In the genomic region with DNA sequence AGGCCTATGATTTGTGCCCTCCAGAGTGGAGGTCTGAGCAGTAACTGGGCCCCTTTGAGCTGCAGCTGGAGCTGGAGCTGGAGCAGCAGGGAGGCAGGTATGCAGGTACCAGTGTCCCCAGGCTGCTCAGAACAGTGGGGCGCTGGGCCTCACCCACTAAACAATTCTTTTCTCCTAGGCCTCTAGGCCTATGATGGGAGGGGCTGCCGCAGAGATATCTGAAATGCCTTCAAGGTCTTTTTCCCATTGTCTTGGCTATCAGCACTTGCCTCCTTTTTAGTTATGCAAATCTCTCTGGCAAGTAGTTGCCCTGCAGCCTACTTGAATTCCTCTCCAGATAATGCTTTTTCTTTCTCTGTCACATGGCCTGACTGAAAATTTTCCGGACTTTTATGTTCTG, we compare ENCODE assay signal across 20 cellular contexts.
DNase-seq lines count a peak whose midpoint lies in the region; ATAC-seq, FAIRE-seq and TF ChIP-seq lines count a peak whose summit lies in the region.
"Had no signal": no experiment of that assay in that cellular context is flagged by ENCODE, and none has a peak within 500 bp of the region (broad histone marks: within the 10 kb centered on the region; RNA-seq: fewer than 3 reads in every experiment).

No MANE protein-coding gene starts in this region.

- no peaks in the 10 kb centered on the region for H3K79me2 ChIP-seq in H1 (ENCODE audit: control insufficient read depth in 1 of 2, insufficient read depth in 2 of 2, low read length in 2 of 2)
- no peaks in the 10 kb centered on the region for H3K79me2 ChIP-seq in trophoblast cell (ENCODE audit: control insufficient read depth, insufficient read depth, low read length, poor library complexity)

- H4K91ac ChIP-seq in H1 (replicated peaks; ENCODE audit: insufficient read length, low read length) = no peak overlapping the region
- H4K91ac ChIP-seq in trophoblast cell (ENCODE audit: low read depth, low read length) = no peak overlapping the region

- POLR2A ChIA-PET in H1 (lab: Charles Lee; ENCODE audit: partially characterized antibody) = interaction anchor here (0.6 to 1.2 kb wide), 2 partner anchors 9 to 218 kb away, joined by 3 to 4 read pairs; no protein-coding TSS in a partner anchor
- POLR2A ChIA-PET in activated CD8-positive, alpha-beta T cell treated with anti-CD3 and anti-CD28 coated beads, Interleukin-2, amount 10 ng/mL, durations not matched to agents 7 days and 5 days (lab: Charles Lee) = no interaction called here

- no peak overlapping the region for H2BK15ac ChIP-seq in H1 (ENCODE audit: low read length)

- H4K8ac ChIP-seq in H1 (ENCODE audit: extremely low read depth, insufficient read depth, low read length) (no peak overlapping the region), trophoblast cell (ENCODE audit: low read depth, low read length) (no peak overlapping the region)

- TF ChIP-seq EP300 in H1 (IDR thresholded peaks at IDR 0.05; ENCODE audit: borderline replicate concordance in 1 of 2, low read depth in 2 of 2, low read length in 2 of 2) = no peak

- H2BK5ac ChIP-seq in H1 (ENCODE audit: low read depth, low read length) (peak overlapping the region; percentile 68; the same call in 1 of the 2 replicates), trophoblast cell (ENCODE audit: low read depth, low read length, poor library complexity) (no peak overlapping the region)

- no peak for TF ChIP-seq RAD21 in H1 (IDR thresholded peaks at IDR 0.05 in 1 of 2, conservative IDR thresholded peaks at IDR 0.05 in 1 of 2; ENCODE audit: low read depth in 2 of 2, low read length in 2 of 2)

- H3K4me3 ChIP-seq in H7 (ENCODE audit: insufficient read depth, low read depth, low read length) (no peak overlapping the region), HUES6 (ENCODE audit: low read depth, low read length) (no peak overlapping the region), H1 (ENCODE audit: extremely low read depth in 1 of 4, insufficient read depth in 2 of 4, low read depth in 3 of 4, low read length in 4 of 4) (no peak overlapping the region), iPS DF 6.9 (ENCODE audit: low read length) (no peak overlapping the region), trophoblast cell (ENCODE audit: low read depth, low read length) (no peak overlapping the region)
- H3K4me3 ChIP-seq: A549 had no signal

- no peak overlapping the region for H2AFZ ChIP-seq in H1 (ENCODE audit: low read length)
- no peak overlapping the region for H2AFZ ChIP-seq in trophoblast cell (ENCODE audit: insufficient read depth, low read length, poor library complexity)

- H3K4me1 ChIP-seq in HUES6 (ENCODE audit: control insufficient read depth, insufficient read depth, low read length) (0 out of 2 replicates have a peak, but pooled peaks cover 4% of the 10 kb centered on the region), H1 (replicated peaks in 1 of 4; ENCODE audit: control insufficient read depth in 3 of 4, insufficient read depth in 4 of 4, low read length in 3 of 4) (no peaks in the 10 kb centered on the region), iPS DF 6.9 (ENCODE audit: control insufficient read depth, insufficient read depth, low read length) (no peaks in the 10 kb centered on the region), trophoblast cell (ENCODE audit: control insufficient read depth in 1 of 2, insufficient read depth in 2 of 2, low read length in 2 of 2) (no peaks in the 10 kb centered on the region)
- H3K4me1 ChIP-seq: A549, BE2C had no signal

- DNase-seq in H7 (peak; percentile 13), H1 (ENCODE audit: low read depth in 1 of 2, low spot score in 2 of 2) (peak in 1 of 2 experiments; percentile 34), iPS DF 6.9 (ENCODE audit: low read depth, low spot score) (peak; percentile 18), trophoblast cell (no peak)
- no peak for DNase-seq in activated CD8-positive, alpha-beta T cell treated with anti-CD3 and anti-CD28 coated beads, Interleukin-2, amount 10 ng/mL, durations not matched to agents 7 days and 5 days
- DNase-seq: BE2C; CD4-positive, alpha-beta memory T cell; DMS153; DMS79 treated with DMSO at 0.1 percent for 48 hours; EL; GDM1; HCEC 1CT; HFFc6 had no signal

- H3K14ac ChIP-seq in H1 (ENCODE audit: insufficient read length) = no peak overlapping the region
- no peak overlapping the region for H3K14ac ChIP-seq in trophoblast cell (ENCODE audit: low read length)

- H4K12ac ChIP-seq in trophoblast cell (ENCODE audit: low read depth, low read length) = no peak overlapping the region

- no peak for FAIRE-seq in H1 (lab: Jason Lieb, UNC)
- FAIRE-seq: A549, GM12892, HepG2 had no signal

- ATAC-seq in HG03045 (IDR thresholded peaks at IDR 0.05; ENCODE audit: unreplicated experiment) (no peak), GM18907 (IDR thresholded peaks at IDR 0.05; ENCODE audit: unreplicated experiment) (no peak)
- ATAC-seq in activated CD8-positive, alpha-beta T cell treated with anti-CD3 and anti-CD28 coated beads, Interleukin-2, amount 10 ng/mL, durations not matched to agents 7 days and 5 days = no peak
- ATAC-seq: A549, HepG2 had no signal

- no peak overlapping the region for H3K23ac ChIP-seq in H1 (ENCODE audit: insufficient read length)
- H3K23ac ChIP-seq in trophoblast cell (ENCODE audit: low read length) = no peak overlapping the region

- no peaks in the 10 kb centered on the region for H3K9me3 Mint-ChIP-seq in activated CD8-positive, alpha-beta T cell treated with anti-CD3 and anti-CD28 coated beads, Interleukin-2, amount 10 ng/mL, durations not matched to agents 7 days and 5 days (ENCODE audit: insufficient read depth)
- H3K9me3 Mint-ChIP-seq: HFFc6 had no signal

- H3K27me3 ChIP-seq in H7 (ENCODE audit: control insufficient read depth, insufficient read depth, low read length) = no peaks in the 10 kb centered on the region
- no peaks in the 10 kb centered on the region for H3K27me3 ChIP-seq in HUES6 (ENCODE audit: control insufficient read depth, insufficient read depth, low read length)
- H3K27me3 ChIP-seq in H1 (replicated peaks in 1 of 4; ENCODE audit: control insufficient read depth in 3 of 4, extremely low read depth in 1 of 4, insufficient read depth in 3 of 4, low read length in 3 of 4) = no peaks in the 10 kb centered on the region
- no peaks in the 10 kb centered on the region for H3K27me3 ChIP-seq in iPS DF 6.9 (ENCODE audit: control insufficient read depth, insufficient read depth, low read length)
- H3K27me3 ChIP-seq in trophoblast cell (ENCODE audit: insufficient read depth, low read length) = no peaks in the 10 kb centered on the region
- H3K27me3 ChIP-seq: BE2C had no signal

- H3K23me2 ChIP-seq in H1 (ENCODE audit: low read depth, low read length) = no peaks in the 10 kb centered on the region

- H3K79me1 ChIP-seq in H1 (ENCODE audit: low read depth, low read length) (no peaks in the 10 kb centered on the region), trophoblast cell (ENCODE audit: low read length) (no peaks in the 10 kb centered on the region)

- no peak overlapping the region for H2BK120ac ChIP-seq in H1 (replicated peaks; ENCODE audit: low read depth, low read length)
- H2BK120ac ChIP-seq in trophoblast cell (ENCODE audit: insufficient read depth, low read length, poor library complexity) = no peak overlapping the region

- no peak overlapping the region for H3K27ac Mint-ChIP-seq in activated CD8-positive, alpha-beta T cell treated with anti-CD3 and anti-CD28 coated beads, Interleukin-2, amount 10 ng/mL, durations not matched to agents 7 days and 5 days
- H3K27ac Mint-ChIP-seq: CD4-positive, alpha-beta memory T cell; HFFc6 had no signal

- no peak overlapping the region for H3K56ac ChIP-seq in H1 (replicated peaks; ENCODE audit: insufficient read length, low read depth, low read length)

- CTCF ChIA-PET in H1 (lab: Charles Lee; ENCODE audit: partially characterized antibody) = no interaction called here
- CTCF ChIA-PET in activated CD8-positive, alpha-beta T cell treated with anti-CD3 and anti-CD28 coated beads, Interleukin-2, amount 10 ng/mL, durations not matched to agents 7 days and 5 days (lab: Charles Lee) = interaction anchor here (1.3 kb wide), 1 partner anchor 356 kb away, joined by 3 read pairs; no protein-coding TSS in a partner anchor

- no peak overlapping the region for H2BK20ac ChIP-seq in H1 (ENCODE audit: low read length)

- H3K36me3 Mint-ChIP-seq in activated CD8-positive, alpha-beta T cell treated with anti-CD3 and anti-CD28 coated beads, Interleukin-2, amount 10 ng/mL, durations not matched to agents 7 days and 5 days (ENCODE audit: low read depth) = no peaks in the 10 kb centered on the region
- H3K36me3 Mint-ChIP-seq: CD4-positive, alpha-beta memory T cell had no signal

- H3K18ac ChIP-seq in H1 (ENCODE audit: extremely low read depth, low read length) = no peak overlapping the region
- no peak overlapping the region for H3K18ac ChIP-seq in trophoblast cell (ENCODE audit: low read length)

- no peaks in the 10 kb centered on the region for H3K36me3 ChIP-seq in H7 (replicated peaks; ENCODE audit: control insufficient read depth, insufficient read depth, low read length)
- H3K36me3 ChIP-seq in HUES6 (ENCODE audit: control insufficient read depth, insufficient read depth, low read length) = no peaks in the 10 kb centered on the region
- no peaks in the 10 kb centered on the region; a peak in 2 of 8 replicates for H3K36me3 ChIP-seq in H1 (ENCODE audit: control insufficient read depth in 2 of 4, insufficient read depth in 4 of 4, low read length in 3 of 4)
- no peaks in the 10 kb centered on the region for H3K36me3 ChIP-seq in iPS DF 6.9 (ENCODE audit: control insufficient read depth, insufficient read depth, low read length)
- H3K36me3 ChIP-seq in trophoblast cell (ENCODE audit: control insufficient read depth in 1 of 2, insufficient read depth in 2 of 2, low read length in 2 of 2) = no peaks in the 10 kb centered on the region
- H3K36me3 ChIP-seq: BE2C had no signal

- peaks cover 30% of the 10 kb centered on the region for H3K9me3 ChIP-seq in HUES6 (ENCODE audit: control insufficient read depth, insufficient read depth, low read depth, low read length)
- H3K9me3 ChIP-seq in H1 (ENCODE audit: insufficient read depth in 2 of 2, low read depth in 1 of 2, low read length in 1 of 2) = peaks cover 16 to 18% of the 10 kb centered on the region in 2 experiments; a peak in 3 of 4 replicates
- no peaks in the 10 kb centered on the region for H3K9me3 ChIP-seq in iPS DF 6.9 (ENCODE audit: control insufficient read depth, insufficient read depth, low read length)
- H3K9me3 ChIP-seq in trophoblast cell (ENCODE audit: insufficient read depth, low read depth, low read length) = peaks cover 5% of the 10 kb centered on the region
- H3K9me3 ChIP-seq: A549, BE2C had no signal

- no peak overlapping the region for H4K5ac ChIP-seq in H1 (ENCODE audit: insufficient read length, low read depth, low read length)

- H3K27ac ChIP-seq in HUES6 (ENCODE audit: low read depth, low read length) (peak overlapping the region; percentile 77), H1 (ENCODE audit: low read depth, low read length) (no peak overlapping the region), iPS DF 6.9 (ENCODE audit: low read length) (no peak overlapping the region), trophoblast cell (ENCODE audit: low read depth, low read length) (no peak overlapping the region)
- H3K27ac ChIP-seq: A549, C4-2B had no signal

- no peaks in the 10 kb centered on the region for H3K4me1 Mint-ChIP-seq in activated CD8-positive, alpha-beta T cell treated with anti-CD3 and anti-CD28 coated beads, Interleukin-2, amount 10 ng/mL, durations not matched to agents 7 days and 5 days (ENCODE audit: low read depth)
- H3K4me1 Mint-ChIP-seq: CD4-positive, alpha-beta memory T cell had no signal

- TF ChIP-seq CTCF in H1 (IDR thresholded peaks at IDR 0.05; ENCODE audit: control extremely low read depth in 1 of 3, insufficient read depth in 1 of 3, low read depth in 1 of 3, low read length in 3 of 3) = no peak

- H2AK5ac ChIP-seq in H1 (ENCODE audit: low read depth, low read length) (no peak overlapping the region), trophoblast cell (ENCODE audit: low read length) (no peak overlapping the region)

- TF ChIP-seq POLR2A in H1 (IDR thresholded peaks at IDR 0.05; ENCODE audit: control extremely low read depth in 1 of 2, low read depth in 2 of 2, low read length in 2 of 2) = no peak

- H3K4ac ChIP-seq in H1 (replicated peaks; ENCODE audit: insufficient read length, low read depth, low read length) (no peak overlapping the region), trophoblast cell (ENCODE audit: low read depth, low read length) (no peak overlapping the region)

- no peak overlapping the region for H3K4me3 Mint-ChIP-seq in activated CD8-positive, alpha-beta T cell treated with anti-CD3 and anti-CD28 coated beads, Interleukin-2, amount 10 ng/mL, durations not matched to agents 7 days and 5 days
- H3K4me3 Mint-ChIP-seq: CD4-positive, alpha-beta memory T cell; HFFc6 had no signal

- no peak overlapping the region for H3K4me2 ChIP-seq in H1 (ENCODE audit: insufficient read depth in 1 of 2, low read depth in 2 of 2, low read length in 2 of 2)
- H3K4me2 ChIP-seq in trophoblast cell (ENCODE audit: low read length) = no peak overlapping the region
- H3K4me2 ChIP-seq: A549 had no signal

- H3K9ac ChIP-seq in HUES6 (ENCODE audit: low read length) (peak overlapping the region; percentile 24), H1 (replicated peaks in 1 of 4; ENCODE audit: extremely low read depth in 1 of 4, low read depth in 3 of 4, low read length in 3 of 4) (no peak overlapping the region), trophoblast cell (ENCODE audit: low read length) (no peak overlapping the region)

- WGBS in H1 (ENCODE audit: extremely low coverage in 1 of 2, insufficient coverage in 1 of 2, insufficient read length in 1 of 2, insufficient replicate concordance in 2 of 2, low coverage in 1 of 2, low lambda C conversion rate in 2 of 2, missing lambda C conversion rate in 1 of 2), 2 experiments = 93% methylated on average over 3 of the region's 3 CpGs; no CpG with 5 or more reads in 1 of the 2 experiments
- WGBS in iPS DF 6.9 (ENCODE audit: insufficient coverage, insufficient read length) = no CpG with 5 or more reads among the region's 3 CpGs
- no CpG with 5 or more reads among the region's 3 CpGs for WGBS in trophoblast cell (ENCODE audit: extremely low coverage, insufficient coverage, insufficient read length)

- H3K27me3 Mint-ChIP-seq in activated CD8-positive, alpha-beta T cell treated with anti-CD3 and anti-CD28 coated beads, Interleukin-2, amount 10 ng/mL, durations not matched to agents 7 days and 5 days (ENCODE audit: low read depth) = no peaks in the 10 kb centered on the region

- no peaks in the 10 kb centered on the region for H4K20me1 ChIP-seq in H1 (replicated peaks in 1 of 2; ENCODE audit: control insufficient read depth in 1 of 2, insufficient read depth in 2 of 2, low read length in 2 of 2)

- no peak overlapping the region for H2BK12ac ChIP-seq in H1 (ENCODE audit: low read depth, low read length)
- H2BK12ac ChIP-seq in trophoblast cell (ENCODE audit: low read length) = no peak overlapping the region

Comparison
In these comparisons a context has a peak if more than half of its experiments do, and no peak if none do; other contexts are left out.
1. DNase-seq: peak in H7 (single experiment) and iPS DF 6.9 (single experiment); none in trophoblast cell (0 of 2) and activated CD8-positive, alpha-beta T cell treated with anti-CD3 and anti-CD28 coated beads, Interleukin-2, amount 10 ng/mL, durations not matched to agents 7 days and 5 days (single experiment).